Comparison of ENCODE assay signal across 1 cellular context in genomic region chr5:169226904-169227303, GRCh38.
TF ChIP-seq lines count a peak whose summit lies in the region.

No MANE protein-coding gene starts in this region.

TF ChIP-seq in Ishikawa, 13 proteins besides CTCF, POLR2A, EP300 and RAD21 (continued from another document):
- TF ChIP-seq REST (IDR thresholded peaks at IDR 0.05; ENCODE audit: low read depth) (no peak), TEAD4 (IDR thresholded peaks at IDR 0.05) (no peak), TAF1 (IDR thresholded peaks at IDR 0.05; ENCODE audit: low read depth) (no peak), CEBPB (IDR thresholded peaks at IDR 0.05) (no peak)
